ENCODE assay signal across 8 cellular contexts in genomic region chr1:17075470-17076255, GRCh38. TPM values are rescaled to one million over a fixed set of nuclear protein-coding genes. Genes with fewer than 3 reads are reported as not detected.
DNase-seq lines count a peak whose midpoint lies in the region; ATAC-seq, FAIRE-seq and TF ChIP-seq lines count a peak whose summit lies in the region.

No MANE protein-coding gene starts in this region.

- H3K4me3 ChIP-seq in colonic mucosa (no peak overlapping the region), small intestine (ENCODE audit: low read depth in 1 of 2, low read length in 2 of 2) (no peak overlapping the region), sigmoid colon (no peak overlapping the region)

- no peak for TF ChIP-seq POLR2A in sigmoid colon (IDR thresholded peaks at IDR 0.05)

- no peak for ATAC-seq in activated T-cell treated with anti-CD3 and anti-CD28 coated beads, Interleukin-2, amount 50 U/mL, for 72 hours (replicated peaks in 1 of 2)

- H3K36me3 ChIP-seq in colonic mucosa = no peaks in the 10 kb centered on the region
- no peaks in the 10 kb centered on the region for H3K36me3 ChIP-seq in small intestine (ENCODE audit: control insufficient read depth in 2 of 2, insufficient read depth in 2 of 2, low read length in 2 of 2)
- H3K36me3 ChIP-seq in sigmoid colon = no peaks in the 10 kb centered on the region

- intact Hi-C loops in colonic mucosa (cut with DNase I) (no loop called here), sigmoid colon (cut with DNase I) (no loop called here)

- H3K27ac Mint-ChIP-seq in activated T-cell treated with anti-CD3 and anti-CD28 coated beads, Interleukin-2, amount 50 U/mL, for 72 hours = no peak overlapping the region
- H3K27ac Mint-ChIP-seq in activated T-cell treated with anti-CD3 and anti-CD28 coated beads, Interleukin-2, amount 50 U/mL, for 24 hours = no peak overlapping the region

- H3K36me3 Mint-ChIP-seq in activated T-cell treated with anti-CD3 and anti-CD28 coated beads, Interleukin-2, amount 50 U/mL, for 72 hours (ENCODE audit: insufficient read depth in 2 of 2) = no peaks in the 10 kb centered on the region
- no peaks in the 10 kb centered on the region for H3K36me3 Mint-ChIP-seq in activated T-cell treated with anti-CD3 and anti-CD28 coated beads, Interleukin-2, amount 50 U/mL, for 24 hours (ENCODE audit: low read depth)

- H3K27me3 ChIP-seq in colonic mucosa (no peaks in the 10 kb centered on the region), small intestine (ENCODE audit: control insufficient read depth in 2 of 2, insufficient read depth in 2 of 2, low read length in 2 of 2) (no peaks in the 10 kb centered on the region), sigmoid colon (no peaks in the 10 kb centered on the region)

- FAIRE-seq in small intestine (lab: Jason Lieb, UNC) = no peak

- no peak overlapping the region for H3K9ac ChIP-seq in colonic mucosa (ENCODE audit: low read depth in 2 of 2, low read length in 2 of 2)

- 63 to 71% (median 68%) methylated on average over 17 of the region's 17 CpGs for WGBS in small intestine, 3 donors
- WGBS in sigmoid colon, 2 donors = 76 to 77% methylated on average over 17 of the region's 17 CpGs

- TF ChIP-seq CTCF in colonic mucosa (IDR thresholded peaks at IDR 0.05) = peak; percentile 25
- TF ChIP-seq CTCF in sigmoid colon (IDR thresholded peaks at IDR 0.05) = no peak

- peak; percentile 8 to 17 for DNase-seq in activated T-cell treated with anti-CD3 and anti-CD28 coated beads, Interleukin-2, amount 50 U/mL, for 72 hours
- DNase-seq in activated T-cell treated with anti-CD3 and anti-CD28 coated beads, Interleukin-2, amount 50 U/mL, for 24 hours = no peak
- DNase-seq in NCI-H460 (ENCODE audit: extremely low read depth, low read depth) (peak; percentile 20), colonic mucosa (peak; percentile 51), small intestine (peak; percentile 57), NCI-H146 (lab: John Stamatoyannopoulos, UW) (no peak), sigmoid colon (no peak)
- no peak for DNase-seq in effector CD4-positive, alpha-beta T cell

- no peak overlapping the region for H3K4me3 Mint-ChIP-seq in activated T-cell treated with anti-CD3 and anti-CD28 coated beads, Interleukin-2, amount 50 U/mL, for 72 hours
- H3K4me3 Mint-ChIP-seq in activated T-cell treated with anti-CD3 and anti-CD28 coated beads, Interleukin-2, amount 50 U/mL, for 24 hours = no peak overlapping the region

- no peaks in the 10 kb centered on the region for H3K9me3 Mint-ChIP-seq in activated T-cell treated with anti-CD3 and anti-CD28 coated beads, Interleukin-2, amount 50 U/mL, for 72 hours
- no peaks in the 10 kb centered on the region for H3K9me3 Mint-ChIP-seq in activated T-cell treated with anti-CD3 and anti-CD28 coated beads, Interleukin-2, amount 50 U/mL, for 24 hours

- H3K27me3 Mint-ChIP-seq in activated T-cell treated with anti-CD3 and anti-CD28 coated beads, Interleukin-2, amount 50 U/mL, for 72 hours (ENCODE audit: low read depth) = no peaks in the 10 kb centered on the region
- H3K27me3 Mint-ChIP-seq in activated T-cell treated with anti-CD3 and anti-CD28 coated beads, Interleukin-2, amount 50 U/mL, for 24 hours = no peaks in the 10 kb centered on the region

- TF ChIP-seq EP300 in sigmoid colon (IDR thresholded peaks at IDR 0.05) = no peak

- no peaks in the 10 kb centered on the region for H3K4me1 ChIP-seq in colonic mucosa
- no peaks in the 10 kb centered on the region for H3K4me1 ChIP-seq in small intestine (ENCODE audit: control insufficient read depth in 2 of 2, insufficient read depth in 1 of 2, low read depth in 1 of 2, low read length in 1 of 2)
- no peaks in the 10 kb centered on the region for H3K4me1 ChIP-seq in sigmoid colon

- no peaks in the 10 kb centered on the region for H3K9me3 ChIP-seq in colonic mucosa
- no peaks in the 10 kb centered on the region for H3K9me3 ChIP-seq in small intestine (ENCODE audit: control insufficient read depth, low read depth)
- no peaks in the 10 kb centered on the region for H3K9me3 ChIP-seq in sigmoid colon

- H3K27ac ChIP-seq in colonic mucosa (no peak overlapping the region), small intestine (ENCODE audit: low read depth in 1 of 2, low read length in 1 of 2) (no peak overlapping the region), sigmoid colon (no peak overlapping the region)

- H3K4me1 Mint-ChIP-seq in activated T-cell treated with anti-CD3 and anti-CD28 coated beads, Interleukin-2, amount 50 U/mL, for 72 hours (ENCODE audit: low read depth) = no peaks in the 10 kb centered on the region
- no peaks in the 10 kb centered on the region for H3K4me1 Mint-ChIP-seq in activated T-cell treated with anti-CD3 and anti-CD28 coated beads, Interleukin-2, amount 50 U/mL, for 24 hours (ENCODE audit: low read depth)

RNA-seq across cellular contexts. Expression of gene SDHB, which starts 21.8 kb away (rescaled TPM):
- 100 to 1,000 TPM in 1 of 2 donors, 10 to 100 TPM in 1; 98.2 to 101 TPM for total RNA-seq in activated T-cell treated with anti-CD3 and anti-CD28 coated beads, Interleukin-2, amount 50 U/mL, for 72 hours
- 233 and 251 TPM in 2 replicates for total RNA-seq in NCI-H460 (2014; rRNA removed; shearing (Covaris generic))
- 197 and 284 TPM in 2 replicates for polyA plus RNA-seq in NCI-H460 (2014; cell fraction: nucleus; rRNA removed)
- 100 to 1,000 TPM; 208 to 229 TPM for total RNA-seq in colonic mucosa
- polyA plus RNA-seq in small intestine = 100 to 1,000 TPM; 184 to 380 (median 263) TPM
- total RNA-seq in sigmoid colon = 100 to 1,000 TPM; 109 to 228 (median 141) TPM
- polyA plus RNA-seq in sigmoid colon = 100 to 1,000 TPM; 173 to 398 (median 274) TPM

RNA-seq across cellular contexts. Expression of gene PADI2, which starts 43.6 kb away (rescaled TPM):
- under 1 TPM; 0.10 to 0.14 TPM for total RNA-seq in activated T-cell treated with anti-CD3 and anti-CD28 coated beads, Interleukin-2, amount 50 U/mL, for 72 hours
- total RNA-seq in NCI-H460 (2014; rRNA removed; shearing (Covaris generic)) = 0.10 TPM in 1 of 2 replicates, not detected in the other
- polyA plus RNA-seq in NCI-H460 (2014; cell fraction: nucleus; rRNA removed) = 0.24 TPM in 1 of 2 replicates, not detected in the other
- total RNA-seq in colonic mucosa (100 to 1,000 TPM; 177 to 211 TPM), sigmoid colon (1 to 10 TPM in 1 of 4 donors, under 1 TPM in 3; 0.27 to 1.1 (median 0.34) TPM)
- polyA plus RNA-seq in small intestine (under 1 TPM in 2 of 3 donors, not detected in 1; 0.28 to 0.54 TPM), sigmoid colon (100 to 1,000 TPM in 2 of 3 donors, 10 to 100 TPM in 1; 21.9 to 169 (median 142) TPM)

Comparison
In these comparisons a context has a peak if more than half of its experiments do, and no peak if none do; other contexts are left out.
1. DNase-seq: peak in activated T-cell treated with anti-CD3 and anti-CD28 coated beads, Interleukin-2, amount 50 U/mL, for 72 hours (2 of 2), NCI-H460 (single experiment), colonic mucosa (single experiment) and small intestine (single experiment); none in activated T-cell treated with anti-CD3 and anti-CD28 coated beads, Interleukin-2, amount 50 U/mL, for 24 hours (single experiment), effector CD4-positive, alpha-beta T cell (single experiment), NCI-H146 (single experiment) and sigmoid colon (single experiment).
2. RNA of gene PADI2, which starts 43.6 kb away (total RNA-seq): 177 to 211 TPM in colonic mucosa; 0.27 to 1.1 TPM in sigmoid colon, 0.10 to 0.14 TPM in activated T-cell treated with anti-CD3 and anti-CD28 coated beads, Interleukin-2, amount 50 U/mL, for 72 hours and 0.10 TPM in NCI-H460; every median in the first group is over 10 times any median in the second.